Comparison of ENCODE assay signal across 22 cellular contexts in the genomic region with DNA sequence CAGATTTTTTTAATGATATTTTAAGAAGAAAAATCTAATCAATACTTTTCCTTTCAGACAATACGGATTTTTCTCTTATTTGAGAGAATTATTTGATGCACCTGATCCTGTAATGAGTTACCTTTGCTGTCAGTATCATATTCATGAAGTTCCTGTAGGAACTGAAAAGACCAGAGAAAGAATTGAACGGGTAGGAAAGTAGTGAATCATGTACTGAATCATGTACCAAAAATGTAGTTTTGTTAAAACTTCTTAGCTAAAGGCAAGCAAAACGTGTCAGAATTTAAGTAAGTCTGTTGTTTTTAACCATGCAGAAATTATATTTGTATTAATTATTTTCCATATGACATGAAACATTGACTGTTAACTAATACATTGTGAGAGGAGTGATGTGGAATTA. TPM values are rescaled to one million over a fixed set of nuclear protein-coding genes. Genes with fewer than 3 reads are reported as not detected.
DNase-seq lines count a peak whose midpoint lies in the region; ATAC-seq and TF ChIP-seq lines count a peak whose summit lies in the region.
"Had no signal": no experiment of that assay in that cellular context is flagged by ENCODE, and none has a peak within 500 bp of the region (broad histone marks: within the 10 kb centered on the region; RNA-seq: fewer than 3 reads in every experiment).

No MANE protein-coding gene starts in this region.

- H3K4me3 ChIP-seq in osteoblast (ENCODE audit: insufficient read depth, low read length) (no peak overlapping the region), coronary artery (no peak overlapping the region)
- H3K4me3 ChIP-seq: cardiac muscle cell, MG63, neural progenitor cell, psoas muscle, tibial artery had no signal

- H3K27me3 ChIP-seq in osteoblast (ENCODE audit: insufficient read depth, low read length): no peaks in the 10 kb centered on the region
- H3K27me3 ChIP-seq: cardiac muscle cell, MG63, neural progenitor cell, tibial artery had no signal

- peaks cover 12% of the 10 kb centered on the region for H3K4me1 ChIP-seq in osteoblast (ENCODE audit: insufficient read depth, low read length)
- H3K4me1 ChIP-seq: neural progenitor cell, psoas muscle, tibial artery had no signal

- ATAC-seq in GM21529 (IDR thresholded peaks at IDR 0.05; ENCODE audit: unreplicated experiment): no peak
- ATAC-seq in GM21528 (IDR thresholded peaks at IDR 0.05; ENCODE audit: low FRiP score, unreplicated experiment): no peak
- ATAC-seq: psoas muscle; stimulated activated naive CD8-positive, alpha-beta T cell treated with anti-CD3 and anti-CD28 coated beads, Interleukin-15, Interleukin-2, amounts not matched to agents 100 U/mL and 50 U/mL, for 24 hours had no signal

- no peaks in the 10 kb centered on the region for H4K20me1 ChIP-seq in osteoblast (ENCODE audit: insufficient read depth, low read length)

- DNase-seq in EL (peak; percentile 52), RKO (ENCODE audit: low spot score) (peak; percentile 23), dermis blood vessel endothelial cell (peak; percentile 4), osteoblast (ENCODE audit: insufficient read length, low spot score, missing footprints) (no peak), posterior cingulate gyrus (no peak), coronary artery (ENCODE audit: low spot score) (no peak)
- DNase-seq: activated CD4-positive, alpha-beta T cell treated with anti-CD3 and anti-CD28 coated beads, Interleukin-2, amount 10 ng/mL, durations not matched to agents 7 days and 5 days; COR-L47; erythroblast; head of caudate nucleus; MG63; NCI-H1436; NCI-H524 treated with DMSO at 0.1 percent for 48 hours; psoas muscle; Right ventricle myocardium superior; stimulated activated CD4-positive, alpha-beta T cell treated with anti-CD3 and anti-CD28 coated beads, Interleukin-4, amount 100 ng/mL, for 1 hour; stimulated activated naive CD8-positive, alpha-beta T cell treated with anti-CD3 and anti-CD28 coated beads, Interleukin-15, Interleukin-2, amounts not matched to agents 100 U/mL and 50 U/mL, for 24 hours; tibial artery had no signal

- H3K4me2 ChIP-seq in osteoblast (ENCODE audit: insufficient read depth, low read length): no peak overlapping the region
- H3K4me2 ChIP-seq: neural progenitor cell had no signal

- H3K79me2 ChIP-seq in osteoblast (ENCODE audit: insufficient read depth, low read length): peaks cover 6% of the 10 kb centered on the region

- intact Hi-C loops in posterior cingulate gyrus (cut with DNase I): no loop called here

- no peak overlapping the region for H2AFZ ChIP-seq in osteoblast (ENCODE audit: low read length)
- H2AFZ ChIP-seq: neural progenitor cell had no signal

- H3K36me3 ChIP-seq in osteoblast (ENCODE audit: insufficient read depth, low read length): peaks cover 58% of the 10 kb centered on the region

- H3K9me3 ChIP-seq in osteoblast (ENCODE audit: low read depth, low read length): no peaks in the 10 kb centered on the region
- H3K9me3 ChIP-seq: MG63, psoas muscle, tibial artery had no signal

- TF ChIP-seq CTCF in osteoblast (IDR thresholded peaks at IDR 0.05; ENCODE audit: extremely low read depth, low read depth, low read length) (no peak), coronary artery (IDR thresholded peaks at IDR 0.05) (no peak)

- peak overlapping the region; percentile 15 for H3K27ac ChIP-seq in osteoblast (ENCODE audit: low read depth, low read length)
- H3K27ac ChIP-seq in coronary artery: no peak overlapping the region
- H3K27ac ChIP-seq: cardiac muscle cell, neural progenitor cell, psoas muscle, tibial artery had no signal

RNA-seq across cellular contexts. Expression of gene SMC5, which starts 56.6 kb away (rescaled TPM):
- total RNA-seq in dermis blood vessel endothelial cell (20.4 and 24.4 TPM in 2 replicates), osteoblast (25.6 and 28.6 TPM in 2 replicates)

Comparison
In these comparisons a context has a peak if more than half of its experiments do, and no peak if none do; other contexts are left out.
1. DNase-seq: peak in EL (single experiment), RKO (single experiment) and dermis blood vessel endothelial cell (single experiment); none in osteoblast (single experiment), posterior cingulate gyrus (0 of 10) and coronary artery (single experiment).